In genomic region chr9:112248722-112249121, GRCh38 we compare ENCODE assay signal across 12 cellular contexts.
DNase-seq lines count a peak whose midpoint lies in the region; ATAC-seq, FAIRE-seq and TF ChIP-seq lines count a peak whose summit lies in the region.
"Had no signal": no experiment of that assay in that cellular context is flagged by ENCODE, and none has a peak within 500 bp of the region (broad histone marks: within the 10 kb centered on the region; RNA-seq: fewer than 3 reads in every experiment).

No MANE protein-coding gene starts in this region.

- H2AFZ ChIP-seq in GM12878 (ENCODE audit: control insufficient read depth, low read depth, low read length), result no peak overlapping the region
- H2AFZ ChIP-seq in keratinocyte (ENCODE audit: control insufficient read depth, low read length), result no peak overlapping the region

- no peaks in the 10 kb centered on the region for H3K9me3 Mint-ChIP-seq in CD4-positive, alpha-beta T cell
- H3K9me3 Mint-ChIP-seq in HFFc6, result no peaks in the 10 kb centered on the region

- no peaks in the 10 kb centered on the region for H3K27me3 ChIP-seq in CD4-positive, alpha-beta T cell (ENCODE audit: control insufficient read depth, insufficient read depth, low read length)
- H3K27me3 ChIP-seq in GM12878 (replicated peaks in 1 of 2; ENCODE audit: control insufficient read depth in 2 of 2, insufficient read depth in 2 of 2, low read length in 1 of 2) (no peaks in the 10 kb centered on the region), keratinocyte (ENCODE audit: control insufficient read depth, extremely low read depth, insufficient read depth, low read length) (no peaks in the 10 kb centered on the region)
- H3K27me3 ChIP-seq: BLaER1 treated with 17β-estradiol and CSF1 and Interleukin-3, amounts not matched to agents 10 nM and 100 nM had no signal

- H3K27me3 Mint-ChIP-seq in CD4-positive, alpha-beta T cell, result no peaks in the 10 kb centered on the region
- peaks cover 1% of the 10 kb centered on the region; the same call in 1 of the 2 replicates for H3K27me3 Mint-ChIP-seq in HFFc6 (ENCODE audit: insufficient read depth)

- H3K4me2 ChIP-seq in GM12878 (ENCODE audit: control insufficient read depth, insufficient read depth), result peak overlapping the region; percentile 47; the same call in 1 of the 2 replicates
- H3K4me2 ChIP-seq in keratinocyte (ENCODE audit: control insufficient read depth, extremely low read depth, insufficient read depth, low read depth, low read length), result peak overlapping the region; percentile 76
- H3K4me2 ChIP-seq: BLaER1 treated with 17β-estradiol and CSF1 and Interleukin-3, amounts not matched to agents 10 nM and 100 nM had no signal

- H4K20me1 ChIP-seq in GM12878 (ENCODE audit: control insufficient read depth, insufficient read depth) (no peaks in the 10 kb centered on the region), keratinocyte (ENCODE audit: control insufficient read depth, extremely low read depth, insufficient read depth, low read length) (no peaks in the 10 kb centered on the region)

- H3K27ac Mint-ChIP-seq in CD4-positive, alpha-beta T cell, result peak overlapping the region; percentile 16
- peak overlapping the region; percentile 78 for H3K27ac Mint-ChIP-seq in HFFc6

- FAIRE-seq in GM12878 (lab: Jason Lieb, UNC) (no peak), keratinocyte (lab: Jason Lieb, UNC) (peak; percentile 55)
- FAIRE-seq: endometrium had no signal

- SMC1A ChIA-PET in GM12878 (lab: Charles Lee; ENCODE audit: uncharacterized antibody, unreplicated experiment), result interaction anchor here (0.7 to 2.0 kb wide), 3 partner anchors 10 to 127 kb away, joined by 3 to 7 read pairs (median 4); no protein-coding TSS in a partner anchor

- H3K4me3 ChIP-seq in GM12878 (no peak overlapping the region; the same call in 1 of the 2 replicates), keratinocyte (ENCODE audit: control insufficient read depth in 2 of 3, extremely low read depth in 1 of 3, insufficient read depth in 2 of 3, low read depth in 1 of 3, low read length in 3 of 3) (peak overlapping the region in 2 of 3 experiments; percentile 49 to 52)
- H3K4me3 ChIP-seq: BLaER1 treated with 17β-estradiol and CSF1 and Interleukin-3, amounts not matched to agents 10 nM and 100 nM had no signal

- H3K36me3 Mint-ChIP-seq in CD4-positive, alpha-beta T cell (ENCODE audit: low read depth), result peaks cover 79% of the 10 kb centered on the region
- peaks cover 9% of the 10 kb centered on the region for H3K36me3 Mint-ChIP-seq in HFFc6 (ENCODE audit: low read depth)

- RAD21 ChIA-PET in GM12878 (lab: Charles Lee; ENCODE audit: unreplicated experiment), result no interaction called here

- DNase-seq in CD4-positive, alpha-beta T cell, result no peak
- peak; percentile 21 for DNase-seq in HFFc6
- DNase-seq in GM12878 (ENCODE audit: low read depth, low spot score), result no peak
- DNase-seq in keratinocyte (ENCODE audit: low read depth, low spot score), result no peak
- DNase-seq in NCI-H187 treated with DMSO at 0.1 percent for 48 hours (lab: John Stamatoyannopoulos, UW), result no peak
- DNase-seq in NCI-H2029 (lab: John Stamatoyannopoulos, UW), result no peak
- DNase-seq in activated gamma-delta T cell treated with Interleukin-2 at 50 U/mL for 16 hours, result no peak
- no peak for DNase-seq in germinal center (ENCODE audit: low spot score)
- DNase-seq: activated CD8-positive, alpha-beta memory T cell treated with anti-CD3 and anti-CD28 coated beads for 24 hours; NCI-H2171 treated with DMSO at 0.1 percent for 48 hours had no signal

- dilution Hi-C loops in keratinocyte (cut with MboI; ENCODE audit: extremely low pct_ligation_motif_present, low sequenced_read_pairs), result no loop called here

- no peaks in the 10 kb centered on the region for H3K9me1 ChIP-seq in keratinocyte (ENCODE audit: control insufficient read depth, extremely low read depth, insufficient read depth, low read length)

- TF ChIP-seq EP300 in GM12878 (IDR thresholded peaks at IDR 0.05; ENCODE audit: borderline replicate concordance in 1 of 2, control insufficient read depth in 1 of 2, low read depth in 2 of 2, low read length in 2 of 2), result no peak

- TF ChIP-seq CTCF in CD4-positive, alpha-beta T cell (IDR thresholded peaks at IDR 0.05), result no peak
- no peak for TF ChIP-seq CTCF in HFFc6 (IDR thresholded peaks at IDR 0.05)
- no peak for TF ChIP-seq CTCF in GM12878 (IDR thresholded peaks at IDR 0.05 in 2 of 3, conservative IDR thresholded peaks at IDR 0.05 in 1 of 3; ENCODE audit: control insufficient read depth in 2 of 3, extremely low read depth in 1 of 3, insufficient read depth in 1 of 3, low read depth in 3 of 3, low read length in 3 of 3)
- no peak for TF ChIP-seq CTCF in keratinocyte (optimal IDR thresholded peaks at IDR 0.05 in 1 of 3, IDR thresholded peaks at IDR 0.05 in 1 of 3, conservative IDR thresholded peaks at IDR 0.05 in 1 of 3; ENCODE audit: extremely low read depth in 1 of 3, insufficient read depth in 2 of 3, low read length in 3 of 3)

- CTCF ChIA-PET in CD4-positive, alpha-beta T cell (lab: Charles Lee), result no interaction called here
- CTCF ChIA-PET in GM12878 (lab: Yijun Ruan, JAX), result interaction anchor here (1.4 kb wide), 1 partner anchor 10 kb away, joined by 3 read pairs; no protein-coding TSS in a partner anchor

- H3K27ac ChIP-seq in CD4-positive, alpha-beta T cell (ENCODE audit: low read depth, low read length), result no peak overlapping the region
- H3K27ac ChIP-seq in GM12878 (ENCODE audit: control insufficient read depth, insufficient read depth) (peak overlapping the region; percentile 21; the same call in 1 of the 2 replicates), keratinocyte (ENCODE audit: control insufficient read depth, insufficient read depth, low read length) (peak overlapping the region; percentile 91)
- H3K27ac ChIP-seq: BLaER1 treated with 17β-estradiol and CSF1 and Interleukin-3, amounts not matched to agents 10 nM and 100 nM had no signal

- WGBS in GM12878 (ENCODE audit: insufficient coverage, insufficient replicate concordance, low lambda C conversion rate, missing lambda C conversion rate), result 97% methylated on average over 1 of the region's 1 CpG

- H3K79me2 ChIP-seq in GM12878 (ENCODE audit: control insufficient read depth, insufficient read depth, low read length), result no peaks in the 10 kb centered on the region; the same call in 1 of the 2 replicates
- peaks cover 35% of the 10 kb centered on the region for H3K79me2 ChIP-seq in keratinocyte (ENCODE audit: control insufficient read depth, insufficient read depth, low read length)

- H3K9ac ChIP-seq in GM12878 (ENCODE audit: control insufficient read depth, insufficient read depth, low read length) (no peak overlapping the region), keratinocyte (ENCODE audit: control insufficient read depth, extremely low read depth, insufficient read depth, low read length) (peak overlapping the region; percentile 62)
- H3K9ac ChIP-seq: BLaER1 treated with 17β-estradiol and CSF1 and Interleukin-3, amounts not matched to agents 10 nM and 100 nM had no signal

- no peak for TF ChIP-seq POLR2A in GM12878 (IDR thresholded peaks at IDR 0.05; ENCODE audit: low read depth, low read length)

- H3K36me3 ChIP-seq in GM12878 (ENCODE audit: control insufficient read depth in 2 of 2, insufficient read depth in 2 of 2, low read length in 1 of 2), result peaks cover 3 to 4% of the 10 kb centered on the region in 2 experiments; a peak in 3 of 4 replicates
- H3K36me3 ChIP-seq in keratinocyte (ENCODE audit: control insufficient read depth in 2 of 2, extremely low read depth in 1 of 2, insufficient read depth in 2 of 2, low read length in 2 of 2), result peaks cover 1 to 19% of the 10 kb centered on the region in 2 experiments

- H3K4me1 Mint-ChIP-seq in CD4-positive, alpha-beta T cell (ENCODE audit: low read depth), result peaks cover 37% of the 10 kb centered on the region
- peaks cover 51% of the 10 kb centered on the region for H3K4me1 Mint-ChIP-seq in HFFc6 (ENCODE audit: low read depth)

- TF ChIP-seq RAD21 in GM12878 (IDR thresholded peaks at IDR 0.05; ENCODE audit: insufficient read depth, low read depth, low read length), result no peak

- H3K4me1 ChIP-seq in GM12878 (ENCODE audit: control insufficient read depth, insufficient read depth, low read length) (peaks cover 15% of the 10 kb centered on the region), keratinocyte (ENCODE audit: control insufficient read depth, extremely low read depth, insufficient read depth, low read length) (peaks cover 25% of the 10 kb centered on the region)
- H3K4me1 ChIP-seq: BLaER1 treated with 17β-estradiol and CSF1 and Interleukin-3, amounts not matched to agents 10 nM and 100 nM had no signal

- no peak overlapping the region for H3K4me3 Mint-ChIP-seq in CD4-positive, alpha-beta T cell
- peak overlapping the region; percentile 69 for H3K4me3 Mint-ChIP-seq in HFFc6

- POLR2A ChIA-PET in CD4-positive, alpha-beta T cell (lab: Charles Lee), result no interaction called here
- POLR2A ChIA-PET in GM12878 (lab: Charles Lee), result no interaction called here

- H3K9me3 ChIP-seq in CD4-positive, alpha-beta T cell (ENCODE audit: control insufficient read depth, low read length), result no peaks in the 10 kb centered on the region
- H3K9me3 ChIP-seq in GM12878 (replicated peaks; ENCODE audit: control insufficient read depth, insufficient read depth, low read length), result no peaks in the 10 kb centered on the region
- no peaks in the 10 kb centered on the region for H3K9me3 ChIP-seq in keratinocyte (ENCODE audit: control insufficient read depth, low read depth, low read length)

- ATAC-seq in CD4-positive, alpha-beta T cell (ENCODE audit: poor library complexity), result no peak
- no peak for ATAC-seq in GM12878

- BruUV-seq in GM12878 (replicated peaks; lab: Mats Ljungman, UMichigan), result no TSS peak

- in situ Hi-C loops in GM12878 (cut with MboI), result no loop called here

- intact Hi-C loops in CD4-positive, alpha-beta T cell (cut with DNase I, micrococcal nuclease), result no loop called here
- intact Hi-C loops in GM12878 (cut with micrococcal nuclease; ENCODE audit: unreplicated experiment), result no loop called here

TF ChIP-seq in GM12878, 131 proteins besides CTCF, POLR2A, EP300 and RAD21 (continues in another document):
- TF ChIP-seq FOXM1 (IDR thresholded peaks at IDR 0.05; ENCODE audit: low read depth, low read length) (no peak), YBX1 (IDR thresholded peaks at IDR 0.05) (no peak), ETV6 (conservative IDR thresholded peaks at IDR 0.05 in 1 of 2, IDR thresholded peaks at IDR 0.05 in 1 of 2; ENCODE audit: borderline replicate concordance in 1 of 2, low read depth in 1 of 2) (no peak), BRCA1 (IDR thresholded peaks at IDR 0.05; ENCODE audit: low read depth, low read length) (no peak), NR2F1 (conservative IDR thresholded peaks at IDR 0.05) (no peak)
